In the genomic region with DNA sequence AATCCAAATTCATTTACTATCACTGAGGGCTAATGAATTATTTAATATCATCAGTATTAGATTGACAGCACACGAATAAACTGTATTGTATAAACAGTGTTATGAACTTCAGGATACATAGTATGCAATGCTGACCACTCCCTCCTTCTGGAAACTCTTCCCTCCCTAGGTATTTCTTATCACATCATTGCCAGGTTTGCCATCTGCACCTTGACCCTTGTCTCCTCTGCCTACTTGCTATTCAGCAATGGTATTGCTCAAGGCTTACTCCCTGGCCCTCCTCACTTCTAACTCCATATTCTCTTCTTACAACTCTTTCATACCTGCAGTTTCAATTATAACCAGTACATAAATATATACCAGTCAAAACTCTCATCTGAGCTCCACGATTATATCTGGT, we compare ENCODE assay signal across 24 cellular contexts.
"Had no signal": no experiment of that assay in that cellular context is flagged by ENCODE, and none has a peak within 500 bp of the region (broad histone marks: within the 10 kb centered on the region; RNA-seq: fewer than 3 reads in every experiment).

No MANE protein-coding gene starts in this region.

- H3K9me3 ChIP-seq: Peyer's patch, SJSA1, SK-N-SH had no signal

- H3K4me2 ChIP-seq: KMS-11, SK-N-SH had no signal

- H3K9ac ChIP-seq: KMS-11, SK-N-SH had no signal

- H3K36me3 ChIP-seq: SJSA1 had no signal

- H3K4me1 ChIP-seq: SJSA1 had no signal

- H3K4me3 ChIP-seq: Peyer's patch, SJSA1 had no signal

- DNase-seq: activated CD4-positive, alpha-beta memory T cell treated with anti-CD3 and anti-CD28 coated beads for 36 hours; activated CD4-positive, alpha-beta T cell treated with anti-CD3 and anti-CD28 coated beads, Interleukin-2, amount 10 ng/mL, durations not matched to agents 7 days and 5 days; activated CD8-positive, alpha-beta memory T cell treated with anti-CD3 and anti-CD28 coated beads, Interleukin-2, amount 50 U/mL, for 4 hours; activated effector memory CD4-positive, alpha-beta T cell treated with Interleukin-2 at 50 U/mL for 16 hours; activated naive CD4-positive, alpha-beta T cell treated with anti-CD3 and anti-CD28 coated beads, Interleukin-2, amount 10 ng/mL, durations not matched to agents 7 days and 5 days; activated naive CD8-positive, alpha-beta T cell treated with anti-CD3 and anti-CD28 coated beads, Interleukin-2, amount 50 U/mL, for 24 hours; activated T-cell treated with anti-CD3 and anti-CD28 coated beads for 4 hours; activated T-cell treated with anti-CD3 and anti-CD28 coated beads, Interleukin-2, amount 50 U/mL, for 4 hours; anterior cingulate cortex; NCI-H1105; NCI-H1417 treated with DMSO at 0.1 percent for 48 hours; NCI-H1930; NCI-H345; NCI-H524 treated with DMSO at 0.1 percent for 48 hours; NK-92 treated with Interleukin-12 subunit alpha and Interleukin-12 subunit beta, amount 100 ng/mL, for 24 hours; PC-3; RPMI8226; SHP77 treated with DMSO at 0.1 percent for 48 hours; SK-N-SH had no signal

- FAIRE-seq: bronchial epithelial cell, TTC549 had no signal

- ATAC-seq: activated naive CD8-positive, alpha-beta T cell treated with anti-CD3 and anti-CD28 coated beads, Interleukin-2, amount 50 U/mL, for 24 hours; activated T-cell treated with anti-CD3 and anti-CD28 coated beads, Interleukin-2, amount 50 U/mL, for 4 hours; PC-3 had no signal

- H3K27me3 ChIP-seq: Peyer's patch, SJSA1 had no signal

- H3K27ac ChIP-seq: KMS-11, SJSA1 had no signal
